ENCODE assay signal across 8 cellular contexts in genomic region chr3:150286390-150287147, GRCh38.
DNase-seq lines count a peak whose midpoint lies in the region; ATAC-seq and TF ChIP-seq lines count a peak whose summit lies in the region.

No MANE protein-coding gene starts in this region.

- peak; percentile 12 for DNase-seq in activated CD4-positive, alpha-beta memory T cell treated with anti-CD3 and anti-CD28 coated beads for 36 hours
- no peak for DNase-seq in activated CD4-positive, alpha-beta memory T cell treated with anti-CD3 and anti-CD28 coated beads, Interleukin-2, amount 10 ng/mL, durations not matched to agents 7 days and 5 days
- DNase-seq in KBM-7 (peak; percentile 44), RWPE1 (ENCODE audit: low spot score) (peak; percentile 58), epithelial cell of prostate (ENCODE audit: low read depth, low spot score) (no peak), neural progenitor cell (ENCODE audit: low spot score) (peak; percentile 64)
- no peak for DNase-seq in stimulated activated CD4-positive, alpha-beta T cell treated with anti-CD3 and anti-CD28 coated beads, Interleukin-12 subunit alpha, Interleukin-12 subunit beta, amount 100 ng/mL, for 4 hours

- no peaks in the 10 kb centered on the region for H3K36me3 Mint-ChIP-seq in activated CD4-positive, alpha-beta memory T cell treated with anti-CD3 and anti-CD28 coated beads for 36 hours
- no peaks in the 10 kb centered on the region for H3K36me3 Mint-ChIP-seq in activated CD4-positive, alpha-beta memory T cell treated with anti-CD3 and anti-CD28 coated beads, Interleukin-2, amount 10 ng/mL, durations not matched to agents 7 days and 5 days (ENCODE audit: low read depth)
- H3K36me3 Mint-ChIP-seq in neural progenitor cell, result peaks cover 2% of the 10 kb centered on the region

- peak; percentile 85 for ATAC-seq in GM21515 (IDR thresholded peaks at IDR 0.05; ENCODE audit: unreplicated experiment)

- no peaks in the 10 kb centered on the region for H3K27me3 ChIP-seq in neural progenitor cell

- H3K4me2 ChIP-seq in neural progenitor cell, result no peak overlapping the region

- H3K27me3 Mint-ChIP-seq in activated CD4-positive, alpha-beta memory T cell treated with anti-CD3 and anti-CD28 coated beads for 36 hours, result peaks cover 14% of the 10 kb centered on the region
- peaks cover 46% of the 10 kb centered on the region for H3K27me3 Mint-ChIP-seq in activated CD4-positive, alpha-beta memory T cell treated with anti-CD3 and anti-CD28 coated beads, Interleukin-2, amount 10 ng/mL, durations not matched to agents 7 days and 5 days
- H3K27me3 Mint-ChIP-seq in neural progenitor cell (ENCODE audit: insufficient read depth, low read depth), result no peaks in the 10 kb centered on the region

- no peak overlapping the region for H3K4me3 Mint-ChIP-seq in activated CD4-positive, alpha-beta memory T cell treated with anti-CD3 and anti-CD28 coated beads for 36 hours
- H3K4me3 Mint-ChIP-seq in activated CD4-positive, alpha-beta memory T cell treated with anti-CD3 and anti-CD28 coated beads, Interleukin-2, amount 10 ng/mL, durations not matched to agents 7 days and 5 days, result no peak overlapping the region
- no peak overlapping the region for H3K4me3 Mint-ChIP-seq in neural progenitor cell

- H3K4me3 ChIP-seq in neural progenitor cell, result no peak overlapping the region

- H2AFZ ChIP-seq in neural progenitor cell (replicated peaks), result peak overlapping the region; percentile 86

- H3K79me2 ChIP-seq in neural progenitor cell (ENCODE audit: low read depth), result no peaks in the 10 kb centered on the region

- H3K27ac ChIP-seq in RWPE1, result no peak overlapping the region
- H3K27ac ChIP-seq in epithelial cell of prostate, result peak overlapping the region; percentile 20
- H3K27ac ChIP-seq in neural progenitor cell, result no peak overlapping the region

- H3K4me1 ChIP-seq in neural progenitor cell, result no peaks in the 10 kb centered on the region

- H3K27ac Mint-ChIP-seq in activated CD4-positive, alpha-beta memory T cell treated with anti-CD3 and anti-CD28 coated beads for 36 hours, result no peak overlapping the region
- H3K27ac Mint-ChIP-seq in activated CD4-positive, alpha-beta memory T cell treated with anti-CD3 and anti-CD28 coated beads, Interleukin-2, amount 10 ng/mL, durations not matched to agents 7 days and 5 days, result no peak overlapping the region
- H3K27ac Mint-ChIP-seq in neural progenitor cell, result no peak overlapping the region

- H3K4me1 Mint-ChIP-seq in activated CD4-positive, alpha-beta memory T cell treated with anti-CD3 and anti-CD28 coated beads for 36 hours (ENCODE audit: low read depth), result no peaks in the 10 kb centered on the region
- H3K4me1 Mint-ChIP-seq in activated CD4-positive, alpha-beta memory T cell treated with anti-CD3 and anti-CD28 coated beads, Interleukin-2, amount 10 ng/mL, durations not matched to agents 7 days and 5 days, result no peaks in the 10 kb centered on the region
- no peaks in the 10 kb centered on the region for H3K4me1 Mint-ChIP-seq in neural progenitor cell

- in situ Hi-C loops in KBM-7 (cut with MboI; ENCODE audit: low pct_unique_long_range_greater_than_20kb, low sequenced_read_pairs), result no loop called here

- H3K9me3 Mint-ChIP-seq in activated CD4-positive, alpha-beta memory T cell treated with anti-CD3 and anti-CD28 coated beads for 36 hours, result no peaks in the 10 kb centered on the region
- no peaks in the 10 kb centered on the region for H3K9me3 Mint-ChIP-seq in activated CD4-positive, alpha-beta memory T cell treated with anti-CD3 and anti-CD28 coated beads, Interleukin-2, amount 10 ng/mL, durations not matched to agents 7 days and 5 days
- peaks cover 8% of the 10 kb centered on the region for H3K9me3 Mint-ChIP-seq in neural progenitor cell

- H4K20me1 ChIP-seq in neural progenitor cell (ENCODE audit: low read depth), result no peaks in the 10 kb centered on the region

- no peak overlapping the region for H3K9ac ChIP-seq in neural progenitor cell

- TF ChIP-seq CTCF in RWPE1 (conservative IDR thresholded peaks at IDR 0.05; ENCODE audit: low read depth), result peak; percentile 59
- TF ChIP-seq CTCF in neural progenitor cell (IDR thresholded peaks at IDR 0.05), result peak; percentile 77

- H3K9me3 ChIP-seq in neural progenitor cell (ENCODE audit: low read depth), result no peaks in the 10 kb centered on the region

- CTCF ChIA-PET in activated CD4-positive, alpha-beta memory T cell treated with anti-CD3 and anti-CD28 coated beads for 36 hours (lab: Charles Lee), result interaction anchor here (0.8 to 2.7 kb wide), 12 partner anchors 10 to 321 kb away, joined by 3 to 44 read pairs (median 3); no protein-coding TSS in a partner anchor
- CTCF ChIA-PET in activated CD4-positive, alpha-beta memory T cell treated with anti-CD3 and anti-CD28 coated beads, Interleukin-2, amount 10 ng/mL, durations not matched to agents 7 days and 5 days (lab: Charles Lee), result interaction anchor here (0.8 to 8.2 kb wide), 3 partner anchors 10 to 209 kb away, joined by 3 to 49 read pairs (median 4); no protein-coding TSS in a partner anchor
- CTCF ChIA-PET in RWPE1 (lab: Yijun Ruan, JAX), result interaction anchor here (0.6 to 1.8 kb wide), 10 partner anchors 9 to 336 kb away, joined by 3 to 8 read pairs (median 3); no protein-coding TSS in a partner anchor

- intact Hi-C loops in activated CD4-positive, alpha-beta memory T cell treated with anti-CD3 and anti-CD28 coated beads for 36 hours (cut with micrococcal nuclease), result loop anchor here (1.0 kb wide), 2 partner anchors 123 to 209 kb away; no protein-coding TSS in a partner anchor

- no peaks in the 10 kb centered on the region for H3K36me3 ChIP-seq in neural progenitor cell

- no peaks in the 10 kb centered on the region for H3F3A ChIP-seq in neural progenitor cell (ENCODE audit: low read depth)

- POLR2A ChIA-PET in activated CD4-positive, alpha-beta memory T cell treated with anti-CD3 and anti-CD28 coated beads for 36 hours (lab: Charles Lee), result no interaction called here
- POLR2A ChIA-PET in activated CD4-positive, alpha-beta memory T cell treated with anti-CD3 and anti-CD28 coated beads, Interleukin-2, amount 10 ng/mL, durations not matched to agents 7 days and 5 days (lab: Charles Lee), result interaction anchor here (0.9 kb wide), 1 partner anchor 260 kb away, joined by 4 read pairs; the partner anchor contains the start of genes EIF2A and SERP1
- POLR2A ChIA-PET in RWPE1 (lab: Yijun Ruan, JAX; ENCODE audit: low non-redundant PET), result no interaction called here

Comparison
In these comparisons a context has a peak if more than half of its experiments do, and no peak if none do; other contexts are left out.
1. DNase-seq: peak in activated CD4-positive, alpha-beta memory T cell treated with anti-CD3 and anti-CD28 coated beads for 36 hours (single experiment), KBM-7 (single experiment), RWPE1 (single experiment) and neural progenitor cell (single experiment); none in activated CD4-positive, alpha-beta memory T cell treated with anti-CD3 and anti-CD28 coated beads, Interleukin-2, amount 10 ng/mL, durations not matched to agents 7 days and 5 days (single experiment), epithelial cell of prostate (single experiment) and stimulated activated CD4-positive, alpha-beta T cell treated with anti-CD3 and anti-CD28 coated beads, Interleukin-12 subunit alpha, Interleukin-12 subunit beta, amount 100 ng/mL, for 4 hours (single experiment).